ENCODE assay signal across 13 cellular contexts in genomic region chr6:13044390-13044789, GRCh38.
DNase-seq lines count a peak whose midpoint lies in the region; ATAC-seq lines count a peak whose summit lies in the region.
"Had no signal": no experiment of that assay in that cellular context is flagged by ENCODE, and none has a peak within 500 bp of the region (broad histone marks: within the 10 kb centered on the region; RNA-seq: fewer than 3 reads in every experiment).

No MANE protein-coding gene starts in this region.

- H3K9ac ChIP-seq in SK-N-MC (ENCODE audit: insufficient read length) = no peak overlapping the region
- H3K9ac ChIP-seq: BLaER1 treated with 17β-estradiol and CSF1 and Interleukin-3, amounts not matched to agents 10 nM and 100 nM had no signal

- no peak overlapping the region for H3K4me3 ChIP-seq in SK-N-MC
- H3K4me3 ChIP-seq: BLaER1 treated with 17β-estradiol and CSF1 and Interleukin-3, amounts not matched to agents 10 nM and 100 nM; esophagus muscularis mucosa had no signal

- no peak overlapping the region for H3K27ac ChIP-seq in SK-N-MC
- H3K27ac ChIP-seq: BLaER1 treated with 17β-estradiol and CSF1 and Interleukin-3, amounts not matched to agents 10 nM and 100 nM; esophagus muscularis mucosa had no signal

- peak; percentile 41 for DNase-seq in AG20443 (ENCODE audit: low spot score)
- peak; percentile 7 for DNase-seq in HS-27A (ENCODE audit: low read depth)
- DNase-seq in SK-N-MC (ENCODE audit: low read depth, low spot score) = peak; percentile 12
- peak; percentile 28 for DNase-seq in iPS DF 19.7 (ENCODE audit: low read depth, low spot score)
- DNase-seq in activated naive CD4-positive, alpha-beta T cell treated with Interleukin-2 at 50 U/mL for 16 hours = no peak
- DNase-seq in NCI-H187 treated with DMSO at 0.1 percent for 48 hours (lab: John Stamatoyannopoulos, UW) = no peak
- DNase-seq in NK-92 treated with Interleukin-12 subunit alpha and Interleukin-12 subunit beta, amount 100 ng/mL, for 24 hours (lab: John Stamatoyannopoulos, UW) = no peak
- DNase-seq: amniotic stem cell, retina, T-helper 1 cell had no signal

- H3K9me3 ChIP-seq in SK-N-MC (ENCODE audit: low read depth, low read length) = no peaks in the 10 kb centered on the region
- H3K9me3 ChIP-seq: BLaER1 treated with 17β-estradiol and CSF1 and Interleukin-3, amounts not matched to agents 10 nM and 100 nM; esophagus muscularis mucosa had no signal

- H3K36me3 ChIP-seq in SK-N-MC (ENCODE audit: insufficient read depth, low read length) = no peaks in the 10 kb centered on the region
- H3K36me3 ChIP-seq: BLaER1 treated with 17β-estradiol and CSF1 and Interleukin-3, amounts not matched to agents 10 nM and 100 nM; esophagus muscularis mucosa had no signal

- ATAC-seq in HG03139 (IDR thresholded peaks at IDR 0.05; ENCODE audit: unreplicated experiment) = no peak

Comparison
In these comparisons a context has a peak if more than half of its experiments do, and no peak if none do; other contexts are left out.
1. DNase-seq: peak in AG20443 (single experiment), HS-27A (single experiment), SK-N-MC (single experiment) and iPS DF 19.7 (single experiment); none in activated naive CD4-positive, alpha-beta T cell treated with Interleukin-2 at 50 U/mL for 16 hours (single experiment), NCI-H187 treated with DMSO at 0.1 percent for 48 hours (single experiment) and NK-92 treated with Interleukin-12 subunit alpha and Interleukin-12 subunit beta, amount 100 ng/mL, for 24 hours (single experiment).